In the genomic region with DNA sequence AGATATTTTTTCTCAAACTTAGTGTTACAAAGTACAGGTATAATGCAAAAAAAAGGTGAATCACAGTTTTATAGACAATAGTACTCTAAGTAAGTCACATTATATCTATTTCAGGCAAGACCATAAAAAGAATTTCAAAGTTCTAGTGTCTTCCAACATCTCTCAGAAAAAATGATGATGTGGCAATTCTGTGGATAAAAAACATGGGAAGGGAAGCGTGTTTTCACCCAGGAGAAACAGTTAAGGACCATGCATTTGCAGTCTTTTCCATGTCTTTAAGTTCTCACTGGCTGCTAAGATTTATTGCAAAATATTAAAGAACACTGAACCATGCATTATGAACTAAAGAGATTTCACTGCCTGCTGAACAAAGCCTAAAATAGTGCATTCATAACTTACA, we compare ENCODE assay signal across 11 cellular contexts. TPM values are rescaled to one million over a fixed set of nuclear protein-coding genes. Genes with fewer than 3 reads are reported as not detected.
DNase-seq lines count a peak whose midpoint lies in the region; ATAC-seq and TF ChIP-seq lines count a peak whose summit lies in the region.
"Had no signal": no experiment of that assay in that cellular context is flagged by ENCODE, and none has a peak within 500 bp of the region (broad histone marks: within the 10 kb centered on the region; RNA-seq: fewer than 3 reads in every experiment).

No MANE protein-coding gene starts in this region.

- POLR2A ChIA-PET in T-cell (lab: Charles Lee) = interaction anchor here in 1 of 2 donors (0.6 kb wide), 2 partner anchors 18 to 24 kb away, joined by 3 to 5 read pairs; no protein-coding TSS in a partner anchor

- no peaks in the 10 kb centered on the region for H3K27me3 Mint-ChIP-seq in activated T-cell treated with anti-CD3 and anti-CD28 coated beads, Interleukin-2, amount 50 U/mL, for 72 hours (ENCODE audit: low read depth)
- H3K27me3 Mint-ChIP-seq in T-cell = no peaks in the 10 kb centered on the region

- H3K4me1 Mint-ChIP-seq in activated T-cell treated with anti-CD3 and anti-CD28 coated beads, Interleukin-2, amount 50 U/mL, for 72 hours (ENCODE audit: low read depth) = peaks cover 47% of the 10 kb centered on the region
- peaks cover 52 to 66% (median 65%) of the 10 kb centered on the region in 3 donors for H3K4me1 Mint-ChIP-seq in T-cell
- H3K4me1 Mint-ChIP-seq in stimulated activated effector memory CD8-positive, alpha-beta T cell treated with anti-CD3 and anti-CD28 coated beads, Interleukin-12 subunit alpha, Interleukin-12 subunit beta, amount 100 ng/mL, for 72 hours = peaks cover 27% of the 10 kb centered on the region

- no peak for DNase-seq in activated T-cell treated with anti-CD3 and anti-CD28 coated beads, Interleukin-2, amount 50 U/mL, for 72 hours
- DNase-seq in activated T-cell treated with anti-CD3 and anti-CD28 coated beads, Interleukin-2, amount 50 U/mL, for 48 hours = no peak
- DNase-seq in T-cell (no peak), fibroblast of peridontal ligament (ENCODE audit: extremely low read depth) (peak; percentile 31), ascending aorta (ENCODE audit: low spot score in 2 of 2) (no peak), NCI-H526 treated with DMSO at 0.1 percent for 48 hours (lab: John Stamatoyannopoulos, UW) (no peak)
- DNase-seq in stimulated activated effector memory CD8-positive, alpha-beta T cell treated with anti-CD3 and anti-CD28 coated beads, Interleukin-12 subunit alpha, Interleukin-12 subunit beta, amount 100 ng/mL, for 72 hours (ENCODE audit: low spot score in 2 of 2) = no peak
- DNase-seq: NCI-H187; stimulated activated CD4-positive, alpha-beta T cell treated with anti-CD3 and anti-CD28 coated beads, Interleukin-1b, Interleukin-23, amount 100 ng/mL, for 48 hours had no signal

- intact Hi-C loops in ascending aorta (cut with DNase I) = loop anchor here (10.0 kb wide), 1 partner anchor 754 kb away; the partner anchor contains the start of gene BLOC1S5

- peaks cover 4 to 20% of the 10 kb centered on the region in 2 donors for H3K4me1 ChIP-seq in ascending aorta

- peak overlapping the region; percentile 82 for H3K27ac Mint-ChIP-seq in activated T-cell treated with anti-CD3 and anti-CD28 coated beads, Interleukin-2, amount 50 U/mL, for 72 hours
- H3K27ac Mint-ChIP-seq in T-cell = peak overlapping the region in 1 of 2 donors; percentile 25
- no peak overlapping the region for H3K27ac Mint-ChIP-seq in stimulated activated effector memory CD8-positive, alpha-beta T cell treated with anti-CD3 and anti-CD28 coated beads, Interleukin-12 subunit alpha, Interleukin-12 subunit beta, amount 100 ng/mL, for 72 hours

- H3K27ac ChIP-seq in ascending aorta = no peak overlapping the region

- CTCF ChIA-PET in T-cell (lab: Charles Lee) = no interaction called here

- no peaks in the 10 kb centered on the region for H3K9me3 ChIP-seq in ascending aorta

- H3K36me3 Mint-ChIP-seq in activated T-cell treated with anti-CD3 and anti-CD28 coated beads, Interleukin-2, amount 50 U/mL, for 72 hours (ENCODE audit: insufficient read depth in 2 of 2) = peaks cover 22 to 35% of the 10 kb centered on the region in 2 donors
- H3K36me3 Mint-ChIP-seq in T-cell = peaks cover 27% of the 10 kb centered on the region
- peaks cover 73% of the 10 kb centered on the region for H3K36me3 Mint-ChIP-seq in stimulated activated effector memory CD8-positive, alpha-beta T cell treated with anti-CD3 and anti-CD28 coated beads, Interleukin-12 subunit alpha, Interleukin-12 subunit beta, amount 100 ng/mL, for 72 hours

- H3K4me3 Mint-ChIP-seq in activated T-cell treated with anti-CD3 and anti-CD28 coated beads, Interleukin-2, amount 50 U/mL, for 72 hours = peak overlapping the region; percentile 94 to 100
- peak overlapping the region; percentile 54 to 96 (median 62) for H3K4me3 Mint-ChIP-seq in T-cell
- peak overlapping the region; percentile 97 for H3K4me3 Mint-ChIP-seq in stimulated activated effector memory CD8-positive, alpha-beta T cell treated with anti-CD3 and anti-CD28 coated beads, Interleukin-12 subunit alpha, Interleukin-12 subunit beta, amount 100 ng/mL, for 72 hours

- H3K4me3 ChIP-seq in ascending aorta = peak overlapping the region in 1 of 2 donors; percentile 14

- no peak for ATAC-seq in activated T-cell treated with anti-CD3 and anti-CD28 coated beads, Interleukin-2, amount 50 U/mL, for 72 hours (replicated peaks in 1 of 2)
- ATAC-seq in T-cell (replicated peaks in 1 of 4) (no peak), HG03521 (IDR thresholded peaks at IDR 0.05; ENCODE audit: unreplicated experiment) (no peak)
- no peak for ATAC-seq in stimulated activated effector memory CD8-positive, alpha-beta T cell treated with anti-CD3 and anti-CD28 coated beads, Interleukin-12 subunit alpha, Interleukin-12 subunit beta, amount 100 ng/mL, for 72 hours
- ATAC-seq: left lobe of liver had no signal

- H3K36me3 ChIP-seq in ascending aorta = peaks cover 19 to 34% of the 10 kb centered on the region in 2 donors

- peaks cover 1 to 3% of the 10 kb centered on the region in 2 donors for H3K9me3 Mint-ChIP-seq in activated T-cell treated with anti-CD3 and anti-CD28 coated beads, Interleukin-2, amount 50 U/mL, for 72 hours
- H3K9me3 Mint-ChIP-seq in T-cell = no peaks in the 10 kb centered on the region
- peaks cover 5% of the 10 kb centered on the region for H3K9me3 Mint-ChIP-seq in stimulated activated effector memory CD8-positive, alpha-beta T cell treated with anti-CD3 and anti-CD28 coated beads, Interleukin-12 subunit alpha, Interleukin-12 subunit beta, amount 100 ng/mL, for 72 hours

- TF ChIP-seq CTCF in ascending aorta (IDR thresholded peaks at IDR 0.05) = no peak

- no peaks in the 10 kb centered on the region for H3K27me3 ChIP-seq in ascending aorta

RNA-seq across cellular contexts. Expression of gene SSR1, which starts 1.8 kb away (rescaled TPM):
- 100 to 1,000 TPM; 127 to 154 TPM for total RNA-seq in activated T-cell treated with anti-CD3 and anti-CD28 coated beads, Interleukin-2, amount 50 U/mL, for 72 hours
- total RNA-seq in T-cell (100 to 1,000 TPM in 3 of 5 donors, 10 to 100 TPM in 2; 75.7 to 111 (median 100) TPM), ascending aorta (46.4 TPM)
